31 cellular contexts compared by ENCODE assay signal in the genomic region with DNA sequence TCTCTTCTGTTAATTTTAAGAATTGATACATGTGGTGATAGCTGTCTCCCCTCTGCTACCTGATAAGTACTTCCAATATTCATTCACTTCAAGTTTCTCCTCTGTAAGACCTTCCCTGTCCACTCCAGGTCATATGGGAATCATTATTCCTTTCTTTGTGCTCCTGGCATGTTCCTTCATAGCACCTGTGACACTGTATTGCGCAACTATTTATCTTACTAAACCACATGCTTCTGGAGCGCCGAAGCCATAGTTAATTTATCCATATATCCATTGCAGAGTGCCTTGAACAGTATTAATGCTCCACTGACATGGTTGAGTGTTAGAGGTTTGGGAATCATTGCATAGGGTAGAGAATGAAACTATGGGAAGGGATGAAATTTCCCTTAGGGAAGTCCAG. TPM values are rescaled to one million over a fixed set of nuclear protein-coding genes. Genes with fewer than 3 reads are reported as not detected.
"Had no signal": no experiment of that assay in that cellular context is flagged by ENCODE, and none has a peak within 500 bp of the region (broad histone marks: within the 10 kb centered on the region; RNA-seq: fewer than 3 reads in every experiment).

No MANE protein-coding gene starts in this region.

- H3K27ac Mint-ChIP-seq: activated CD8-positive, alpha-beta memory T cell treated with anti-CD3 and anti-CD28 coated beads, Interleukin-2, amount 10 ng/mL, durations not matched to agents 7 days and 5 days; activated naive CD4-positive, alpha-beta T cell treated with anti-CD3 and anti-CD28 coated beads for 36 hours; activated naive CD8-positive, alpha-beta T cell; activated T-cell treated with anti-CD3 and anti-CD28 coated beads, Interleukin-2, amount 50 U/mL, for 24 hours; activated T-helper 1 cell treated with anti-CD3 and anti-CD28 coated beads, Interleukin-12 subunit alpha, Interleukin-12 subunit beta, Interleukin-2, Interleukin-4 antibody, amounts not matched to agents 30 ng/mL and 10 ng/mL and 1 ng/mL, durations not matched to agents 14 hours and 24 hours and 36 hours; T-helper 2 cell treated with Interferon-gamma antibody and Interleukin-4, amounts not matched to agents 5 μg/mL and 100 μg/mL, for 36 hours; WTC11 had no signal

- H3K4me1 Mint-ChIP-seq: activated CD8-positive, alpha-beta memory T cell treated with anti-CD3 and anti-CD28 coated beads, Interleukin-2, amount 10 ng/mL, durations not matched to agents 7 days and 5 days had no signal

- H3K36me3 ChIP-seq: brain microvascular endothelial cell, Peyer's patch, SJSA1 had no signal

- H3K27me3 ChIP-seq: brain microvascular endothelial cell, Peyer's patch, SJSA1 had no signal

- H3K36me3 Mint-ChIP-seq: activated CD8-positive, alpha-beta memory T cell treated with anti-CD3 and anti-CD28 coated beads, Interleukin-2, amount 10 ng/mL, durations not matched to agents 7 days and 5 days; activated naive CD8-positive, alpha-beta T cell; WTC11 had no signal

- H3K4me3 ChIP-seq: Peyer's patch, SJSA1 had no signal

- H3K27ac ChIP-seq: brain microvascular endothelial cell, Peyer's patch, RWPE1, SJSA1 had no signal

- DNase-seq: activated CD4-positive, alpha-beta T cell treated with anti-CD3 and anti-CD28 coated beads for 48 hours; activated CD4-positive, alpha-beta T cell treated with anti-CD3 and anti-CD28 coated beads, Interleukin-2, amount 50 U/mL, for 48 hours; activated CD4-positive, CD25-positive, alpha-beta regulatory T cell treated with anti-CD3 and anti-CD28 coated beads, Interleukin-2, amount 50 U/mL, for 72 hours; activated CD8-positive, alpha-beta memory T cell treated with anti-CD3 and anti-CD28 coated beads, Interleukin-2, amount 10 ng/mL, durations not matched to agents 7 days and 5 days; activated effector memory CD4-positive, alpha-beta T cell treated with Interleukin-2 at 50 U/mL for 16 hours; activated naive CD4-positive, alpha-beta T cell treated with anti-CD3 and anti-CD28 coated beads for 36 hours; activated T-cell treated with anti-CD3 and anti-CD28 coated beads, Interleukin-2, amount 50 U/mL, for 24 hours; amygdala; brain microvascular endothelial cell; cerebellar nuclear complex; MV-4-11; NCI-H1092 treated with DMSO at 0.1 percent for 48 hours; NCI-H1417 treated with DMSO at 0.1 percent for 48 hours; NCI-H1694; NCI-H2029; NCI-H2107; NCI-H2171 treated with DMSO at 0.1 percent for 48 hours; NCI-H226; NCI-H69; NK-92 treated with Interleukin-12 subunit alpha and Interleukin-12 subunit beta, amount 100 ng/mL, for 24 hours; Peyer's patch; Right ventricle myocardium superior; SW 1271 had no signal

- H3K9me3 Mint-ChIP-seq: activated naive CD4-positive, alpha-beta T cell treated with anti-CD3 and anti-CD28 coated beads for 36 hours; activated T-cell treated with anti-CD3 and anti-CD28 coated beads, Interleukin-2, amount 50 U/mL, for 24 hours; activated T-helper 1 cell treated with anti-CD3 and anti-CD28 coated beads, Interleukin-12 subunit alpha, Interleukin-12 subunit beta, Interleukin-2, Interleukin-4 antibody, amounts not matched to agents 30 ng/mL and 10 ng/mL and 1 ng/mL, durations not matched to agents 14 hours and 24 hours and 36 hours; T-helper 2 cell treated with Interferon-gamma antibody and Interleukin-4, amounts not matched to agents 5 μg/mL and 100 μg/mL, for 36 hours; WTC11 had no signal

- ATAC-seq: activated CD8-positive, alpha-beta memory T cell treated with anti-CD3 and anti-CD28 coated beads, Interleukin-2, amount 10 ng/mL, durations not matched to agents 7 days and 5 days; SK-N-SH treated with all-trans-retinoic acid at 6 μM for 48 hours; WTC11 had no signal

- H3K4me3 Mint-ChIP-seq: activated CD8-positive, alpha-beta memory T cell treated with anti-CD3 and anti-CD28 coated beads, Interleukin-2, amount 10 ng/mL, durations not matched to agents 7 days and 5 days; activated naive CD4-positive, alpha-beta T cell treated with anti-CD3 and anti-CD28 coated beads for 36 hours; activated naive CD8-positive, alpha-beta T cell; activated T-cell treated with anti-CD3 and anti-CD28 coated beads, Interleukin-2, amount 50 U/mL, for 24 hours; activated T-helper 1 cell treated with anti-CD3 and anti-CD28 coated beads, Interleukin-12 subunit alpha, Interleukin-12 subunit beta, Interleukin-2, Interleukin-4 antibody, amounts not matched to agents 30 ng/mL and 10 ng/mL and 1 ng/mL, durations not matched to agents 14 hours and 24 hours and 36 hours; T-helper 2 cell treated with Interferon-gamma antibody and Interleukin-4, amounts not matched to agents 5 μg/mL and 100 μg/mL, for 36 hours; WTC11 had no signal

- H3K9me3 ChIP-seq: Peyer's patch, SJSA1 had no signal

- H3K4me1 ChIP-seq: Peyer's patch, SJSA1 had no signal

RNA-seq across cellular contexts. Expression of a gene that starts 11.9 kb away (rescaled TPM):
- total RNA-seq: MCF 10A had no signal
